In genomic region chr2:6841537-6842287, GRCh38 we compare ENCODE assay signal across 33 cellular contexts.
"Had no signal": no experiment of that assay in that cellular context is flagged by ENCODE, and none has a peak within 500 bp of the region (broad histone marks: within the 10 kb centered on the region; RNA-seq: fewer than 3 reads in every experiment).

No MANE protein-coding gene starts in this region.

- H3K4me1 ChIP-seq: adrenal gland, body of pancreas, breast epithelium had no signal

- DNase-seq: activated B cell treated with CpG ODN at 0.5 μM for 24 hours; activated CD4-positive, alpha-beta memory T cell treated with anti-CD3 and anti-CD28 coated beads for 36 hours; activated CD4-positive, alpha-beta T cell treated with anti-CD3 and anti-CD28 coated beads for 4 hours; activated CD4-positive, alpha-beta T cell treated with anti-CD3 and anti-CD28 coated beads, Interleukin-2, amount 10 ng/mL, durations not matched to agents 24 days and 14 days; activated CD4-positive, alpha-beta T cell treated with anti-CD3 and anti-CD28 coated beads, Interleukin-2, amount 50 U/mL, for 1 hour; activated CD4-positive, alpha-beta T cell treated with anti-CD3 and anti-CD28 coated beads, Interleukin-2, amount 50 U/mL, for 4 hours; activated CD4-positive, CD25-positive, alpha-beta regulatory T cell treated with anti-CD3 and anti-CD28 coated beads, Interleukin-2, amount 50 U/mL, for 72 hours; activated CD8-positive, alpha-beta memory T cell treated with anti-CD3 and anti-CD28 coated beads, Interleukin-2, amount 50 U/mL, for 4 hours; activated CD8-positive, alpha-beta T cell treated with anti-CD3 and anti-CD28 coated beads for 36 hours; activated effector memory CD4-positive, alpha-beta T cell treated with anti-CD3 and anti-CD28 coated beads, Interleukin-2, amount 50 U/mL, for 16 hours; activated gamma-delta T cell treated with Interleukin-2 at 50 U/mL for 16 hours; activated naive CD4-positive, alpha-beta T cell; activated naive CD4-positive, alpha-beta T cell treated with anti-CD3 and anti-CD28 coated beads for 36 hours; activated naive CD4-positive, alpha-beta T cell treated with anti-CD3 and anti-CD28 coated beads, Interleukin-2, amount 50 U/mL, for 16 hours; activated naive CD8-positive, alpha-beta T cell treated with anti-CD3 and anti-CD28 coated beads for 36 hours; activated T-cell treated with anti-CD3 and anti-CD28 coated beads for 4 hours; activated T-cell treated with anti-CD3 and anti-CD28 coated beads, Interleukin-2, amount 50 U/mL, for 1 hour; activated T-cell treated with anti-CD3 and anti-CD28 coated beads, Interleukin-2, amount 50 U/mL, for 4 hours; activated T-cell treated with anti-CD3 and anti-CD28 coated beads, Interleukin-2, amount 50 U/mL, for 72 hours; adrenal gland; amniotic stem cell; aorta; body of pancreas; brain microvascular endothelial cell; central memory CD4-positive, alpha-beta T cell; T-helper 2 cell; T-helper 9 cell had no signal

- FAIRE-seq: astrocyte, TTC549 had no signal

- ATAC-seq: activated CD8-positive, alpha-beta T cell treated with anti-CD3 and anti-CD28 coated beads for 36 hours; activated naive CD4-positive, alpha-beta T cell treated with anti-CD3 and anti-CD28 coated beads, Interleukin-2, amount 50 U/mL, for 72 hours; activated T-cell treated with anti-CD3 and anti-CD28 coated beads, Interleukin-2, amount 50 U/mL, for 4 hours; activated T-cell treated with anti-CD3 and anti-CD28 coated beads, Interleukin-2, amount 50 U/mL, for 72 hours; activated T-helper 17 cell treated with anti-CD3 and anti-CD28 coated beads, Interleukin-2, amount 50 U/mL, for 72 hours; body of pancreas had no signal

- H3K4me3 ChIP-seq: adrenal gland, body of pancreas, breast epithelium had no signal

- H3K27ac ChIP-seq: adrenal gland, body of pancreas, brain microvascular endothelial cell, breast epithelium, VCaP had no signal
